Comparison of ENCODE assay signal across 26 cellular contexts in genomic region chr22:22894740-22895731, GRCh38. TPM values are rescaled to one million over a fixed set of nuclear protein-coding genes. Genes with fewer than 3 reads are reported as not detected.
DNase-seq lines count a peak whose midpoint lies in the region; ATAC-seq and TF ChIP-seq lines count a peak whose summit lies in the region.
"Had no signal": no experiment of that assay in that cellular context is flagged by ENCODE, and none has a peak within 500 bp of the region (broad histone marks: within the 10 kb centered on the region; RNA-seq: fewer than 3 reads in every experiment).

No MANE protein-coding gene starts in this region.

- POLR2A ChIA-PET in activated naive CD8-positive, alpha-beta T cell treated with anti-CD3 and anti-CD28 coated beads, Interleukin-2, amount 10 ng/mL, durations not matched to agents 7 days and 5 days (lab: Charles Lee) = no interaction called here
- POLR2A ChIA-PET in OCI-LY7 (lab: Charles Lee) = interaction anchor here (0.7 to 8.1 kb wide), 3 partner anchors 8 to 47 kb away, joined by 3 to 93 read pairs (median 8); no protein-coding TSS in a partner anchor

- no peak overlapping the region for H2BK120ac ChIP-seq in neuronal stem cell (ENCODE audit: low read depth, low read length)

- WGBS in neuronal stem cell (ENCODE audit: extremely low coverage in 2 of 2, insufficient read length in 2 of 2, insufficient replicate concordance in 1 of 2), 2 donors = no CpG with 5 or more reads among the region's 17 CpGs

- H3K9me3 Mint-ChIP-seq in activated naive CD8-positive, alpha-beta T cell treated with anti-CD3 and anti-CD28 coated beads, Interleukin-2, amount 10 ng/mL, durations not matched to agents 7 days and 5 days = no peaks in the 10 kb centered on the region
- no peaks in the 10 kb centered on the region for H3K9me3 Mint-ChIP-seq in activated naive CD8-positive, alpha-beta T cell treated with anti-CD3 and anti-CD28 coated beads for 36 hours
- H3K9me3 Mint-ChIP-seq: CD4-positive, alpha-beta T cell; central memory CD8-positive, alpha-beta T cell had no signal

- H3K4me3 ChIP-seq in OCI-LY7 (ENCODE audit: low read depth, low read length, poor library complexity, severe bottlenecking) (peak overlapping the region; percentile 87), neuronal stem cell (ENCODE audit: low read length in 2 of 2) (no peak overlapping the region), upper lobe of right lung (no peak overlapping the region)
- H3K4me3 ChIP-seq: ascending aorta, GM12878 had no signal

- intact Hi-C loops in OCI-LY7 (cut with micrococcal nuclease; ENCODE audit: unreplicated experiment) (no loop called here), upper lobe of right lung (cut with DNase I) (loop anchor here (5.0 kb wide), 1 partner anchor 47 kb away; no protein-coding TSS in a partner anchor)

- H2AFZ ChIP-seq in OCI-LY7 (ENCODE audit: low read length) (no peak overlapping the region), neuronal stem cell (ENCODE audit: low read length) (no peak overlapping the region)

- H3K4ac ChIP-seq in neuronal stem cell (ENCODE audit: low read length) = no peak overlapping the region

- no peak overlapping the region for H2BK5ac ChIP-seq in neuronal stem cell (ENCODE audit: low read length)

- no peak for ATAC-seq in activated naive CD8-positive, alpha-beta T cell treated with anti-CD3 and anti-CD28 coated beads, Interleukin-2, amount 10 ng/mL, durations not matched to agents 7 days and 5 days (ENCODE audit: low read depth)
- ATAC-seq in upper lobe of right lung = no peak
- no peak for ATAC-seq in HG03469 (IDR thresholded peaks at IDR 0.05; ENCODE audit: unreplicated experiment)
- ATAC-seq in GM18517 (IDR thresholded peaks at IDR 0.05; ENCODE audit: unreplicated experiment) = no peak
- ATAC-seq in HG03520 (IDR thresholded peaks at IDR 0.05; ENCODE audit: unreplicated experiment) = no peak
- ATAC-seq: foreskin keratinocyte, GM12878, left ventricle myocardium superior had no signal

- DNase-seq in activated naive CD8-positive, alpha-beta T cell treated with anti-CD3 and anti-CD28 coated beads, Interleukin-2, amount 10 ng/mL, durations not matched to agents 7 days and 5 days = peak; percentile 26
- DNase-seq in activated naive CD8-positive, alpha-beta T cell treated with anti-CD3 and anti-CD28 coated beads for 36 hours = no peak
- DNase-seq in OCI-LY7 (ENCODE audit: low spot score) (peak; percentile 52), neuronal stem cell (ENCODE audit: low spot score) (no peak), upper lobe of right lung (peak; percentile 32)
- DNase-seq: activated naive CD4-positive, alpha-beta T cell; foreskin keratinocyte; HCEC 1CT; left ventricle myocardium superior; NCI-H1417 treated with DMSO at 0.1 percent for 48 hours; NCI-H510A treated with DMSO at 0.1 percent for 48 hours; occipital lobe; RPMI8226; stimulated activated CD4-positive, alpha-beta T cell treated with anti-CD3 and anti-CD28 coated beads, Interleukin-15, amount 100 ng/mL, for 24 hours; T1000 had no signal

- no peak overlapping the region for H3K9ac ChIP-seq in neuronal stem cell (ENCODE audit: low read depth, low read length, poor library complexity)

- H2AK5ac ChIP-seq in neuronal stem cell (ENCODE audit: low read depth, low read length) = peak overlapping the region; percentile 20

- no peak overlapping the region for H4K8ac ChIP-seq in neuronal stem cell (ENCODE audit: low read depth, low read length)

- no peak overlapping the region for H3K23ac ChIP-seq in neuronal stem cell (ENCODE audit: low read depth, low read length, poor library complexity)

- H3K79me2 ChIP-seq in OCI-LY7 (ENCODE audit: insufficient read depth, low read depth, low read length) = peaks cover 52% of the 10 kb centered on the region

- no peak overlapping the region for H3K18ac ChIP-seq in neuronal stem cell (ENCODE audit: low read length)

- H3K4me1 ChIP-seq in OCI-LY7 (ENCODE audit: insufficient read depth, low read length, poor library complexity, severe bottlenecking) (peaks cover 82% of the 10 kb centered on the region), neuronal stem cell (ENCODE audit: control insufficient read depth in 2 of 2, insufficient read depth in 1 of 2, low read depth in 1 of 2, low read length in 2 of 2) (no peaks in the 10 kb centered on the region), upper lobe of right lung (no peaks in the 10 kb centered on the region)
- H3K4me1 ChIP-seq: ascending aorta, foreskin keratinocyte had no signal

- H2BK15ac ChIP-seq in neuronal stem cell (ENCODE audit: low read length) = no peak overlapping the region

- H4K91ac ChIP-seq in neuronal stem cell (ENCODE audit: low read depth, low read length, poor library complexity) = no peak overlapping the region

- H3K4me2 ChIP-seq in OCI-LY7 (ENCODE audit: low read length) (peak overlapping the region; percentile 77), neuronal stem cell (ENCODE audit: insufficient read depth, low read length, poor library complexity, severe bottlenecking) (no peak overlapping the region)

- no TSS peak for BruUV-seq in OCI-LY7 (replicated peaks; lab: Mats Ljungman, UMichigan)

- no peaks in the 10 kb centered on the region for H4K20me1 ChIP-seq in OCI-LY7 (ENCODE audit: insufficient read depth, low read length)

- H3K9me2 ChIP-seq in OCI-LY7 (ENCODE audit: insufficient read depth, low read length) = no peaks in the 10 kb centered on the region

- no peak overlapping the region for H3K27ac Mint-ChIP-seq in activated naive CD8-positive, alpha-beta T cell treated with anti-CD3 and anti-CD28 coated beads, Interleukin-2, amount 10 ng/mL, durations not matched to agents 7 days and 5 days
- no peak overlapping the region for H3K27ac Mint-ChIP-seq in activated naive CD8-positive, alpha-beta T cell treated with anti-CD3 and anti-CD28 coated beads for 36 hours
- H3K27ac Mint-ChIP-seq: CD4-positive, alpha-beta T cell had no signal

- peak overlapping the region; percentile 67 for H3K14ac ChIP-seq in neuronal stem cell (ENCODE audit: low read length)

- peaks cover 69% of the 10 kb centered on the region for H3K36me3 ChIP-seq in OCI-LY7 (ENCODE audit: insufficient read depth, low read length)
- H3K36me3 ChIP-seq in neuronal stem cell (replicated peaks in 1 of 2; ENCODE audit: control insufficient read depth in 2 of 2, insufficient read depth in 2 of 2, low read length in 2 of 2) = no peaks in the 10 kb centered on the region
- no peaks in the 10 kb centered on the region for H3K36me3 ChIP-seq in upper lobe of right lung
- H3K36me3 ChIP-seq: ascending aorta had no signal

- no peaks in the 10 kb centered on the region for H3K36me3 Mint-ChIP-seq in activated naive CD8-positive, alpha-beta T cell treated with anti-CD3 and anti-CD28 coated beads, Interleukin-2, amount 10 ng/mL, durations not matched to agents 7 days and 5 days
- no peaks in the 10 kb centered on the region for H3K36me3 Mint-ChIP-seq in activated naive CD8-positive, alpha-beta T cell treated with anti-CD3 and anti-CD28 coated beads for 36 hours

- peaks cover 0 to 9% (median 3%) of the 10 kb centered on the region in 3 experiments for H3K27me3 ChIP-seq in neuronal stem cell (ENCODE audit: control insufficient read depth in 3 of 3, insufficient read depth in 3 of 3, low read depth in 1 of 3, low read length in 3 of 3)
- H3K27me3 ChIP-seq in upper lobe of right lung = peaks cover 32% of the 10 kb centered on the region
- H3K27me3 ChIP-seq: ascending aorta had no signal

- peaks cover 36% of the 10 kb centered on the region for H3K27me3 Mint-ChIP-seq in activated naive CD8-positive, alpha-beta T cell treated with anti-CD3 and anti-CD28 coated beads, Interleukin-2, amount 10 ng/mL, durations not matched to agents 7 days and 5 days
- H3K27me3 Mint-ChIP-seq in activated naive CD8-positive, alpha-beta T cell treated with anti-CD3 and anti-CD28 coated beads for 36 hours = peaks cover 38% of the 10 kb centered on the region

- H3K79me1 ChIP-seq in neuronal stem cell (ENCODE audit: low read depth, low read length) = no peaks in the 10 kb centered on the region

- H3K27ac ChIP-seq in OCI-LY7 (ENCODE audit: low read depth, low read length, poor library complexity, severe bottlenecking) (peak overlapping the region; percentile 81), neuronal stem cell (replicated peaks; ENCODE audit: low read length) (no peak overlapping the region), upper lobe of right lung (no peak overlapping the region)
- H3K27ac ChIP-seq: ascending aorta, foreskin keratinocyte had no signal

- no peaks in the 10 kb centered on the region for H3K9me3 ChIP-seq in OCI-LY7 (ENCODE audit: low read length)
- H3K9me3 ChIP-seq in neuronal stem cell (replicated peaks in 1 of 2; ENCODE audit: control insufficient read depth in 2 of 2, insufficient read depth in 1 of 2, low read depth in 1 of 2, low read length in 2 of 2) = no peaks in the 10 kb centered on the region
- no peaks in the 10 kb centered on the region for H3K9me3 ChIP-seq in upper lobe of right lung
- H3K9me3 ChIP-seq: ascending aorta had no signal

- no peak overlapping the region for H3K4me3 Mint-ChIP-seq in activated naive CD8-positive, alpha-beta T cell treated with anti-CD3 and anti-CD28 coated beads, Interleukin-2, amount 10 ng/mL, durations not matched to agents 7 days and 5 days
- no peak overlapping the region for H3K4me3 Mint-ChIP-seq in activated naive CD8-positive, alpha-beta T cell treated with anti-CD3 and anti-CD28 coated beads for 36 hours
- H3K4me3 Mint-ChIP-seq: CD4-positive, alpha-beta T cell; central memory CD8-positive, alpha-beta T cell had no signal

- no peak overlapping the region for H2BK12ac ChIP-seq in neuronal stem cell (ENCODE audit: low read length)

- no peak for TF ChIP-seq CTCF in OCI-LY7 (conservative IDR thresholded peaks at IDR 0.05; ENCODE audit: low read length)
- no peak for TF ChIP-seq CTCF in upper lobe of right lung (IDR thresholded peaks at IDR 0.05)

- CTCF ChIA-PET in OCI-LY7 (lab: Charles Lee; ENCODE audit: unreplicated experiment) = interaction anchor here (1.1 kb wide), 1 partner anchor 34 kb away, joined by 3 read pairs; no protein-coding TSS in a partner anchor

- H3K4me1 Mint-ChIP-seq in activated naive CD8-positive, alpha-beta T cell treated with anti-CD3 and anti-CD28 coated beads, Interleukin-2, amount 10 ng/mL, durations not matched to agents 7 days and 5 days = no peaks in the 10 kb centered on the region
- peaks cover 2% of the 10 kb centered on the region for H3K4me1 Mint-ChIP-seq in activated naive CD8-positive, alpha-beta T cell treated with anti-CD3 and anti-CD28 coated beads for 36 hours
- H3K4me1 Mint-ChIP-seq: central memory CD8-positive, alpha-beta T cell had no signal

RNA-seq across cellular contexts. Expression of gene IGLL5, which starts 7.4 kb away (rescaled TPM):
- not detected for total RNA-seq in activated naive CD8-positive, alpha-beta T cell treated with anti-CD3 and anti-CD28 coated beads, Interleukin-2, amount 10 ng/mL, durations not matched to agents 7 days and 5 days
- total RNA-seq in activated naive CD8-positive, alpha-beta T cell treated with anti-CD3 and anti-CD28 coated beads for 36 hours = under 1 TPM; 0.62 to 0.93 TPM
- total RNA-seq in OCI-LY7 (2014; rRNA removed; shearing (Covaris generic)) = 219 TPM in 2 replicates
- 364 and 387 TPM in 2 replicates for total RNA-seq in OCI-LY7 (2022)
- polyA plus RNA-seq in neuronal stem cell (2013, experiment 1 of 2) = not detected
- not detected for polyA plus RNA-seq in neuronal stem cell (2013, experiment 2 of 2)
- total RNA-seq in upper lobe of right lung = 12.3 TPM
- total RNA-seq: CD4-positive, alpha-beta T cell; epithelial cell of proximal tubule; foreskin keratinocyte; GM12878; occipital lobe; temporal lobe had no signal
- polyA plus RNA-seq: AG04450, foreskin keratinocyte, GM12878, right cardiac atrium had no signal

Comparison
In these comparisons a context has a peak if more than half of its experiments do, and no peak if none do; other contexts are left out.
1. DNase-seq: peak in activated naive CD8-positive, alpha-beta T cell treated with anti-CD3 and anti-CD28 coated beads, Interleukin-2, amount 10 ng/mL, durations not matched to agents 7 days and 5 days (single experiment), OCI-LY7 (single experiment) and upper lobe of right lung (single experiment); none in activated naive CD8-positive, alpha-beta T cell treated with anti-CD3 and anti-CD28 coated beads for 36 hours (single experiment) and neuronal stem cell (single experiment).
2. RNA of gene IGLL5, which starts 7.4 kb away (total RNA-seq): 219 to 387 TPM in OCI-LY7; 12.3 TPM in upper lobe of right lung (single experiment), 0.62 to 0.93 TPM in activated naive CD8-positive, alpha-beta T cell treated with anti-CD3 and anti-CD28 coated beads for 36 hours and not detected in activated naive CD8-positive, alpha-beta T cell treated with anti-CD3 and anti-CD28 coated beads, Interleukin-2, amount 10 ng/mL, durations not matched to agents 7 days and 5 days; every median in the first group is over 10 times any median in the second.